ENCODE assay signal across 8 cellular contexts in genomic region chr7:28180364-28181147, GRCh38. TPM values are rescaled to one million over a fixed set of nuclear protein-coding genes. Genes with fewer than 3 reads are reported as not detected.
DNase-seq lines count a peak whose midpoint lies in the region; ATAC-seq and TF ChIP-seq lines count a peak whose summit lies in the region.

TSS of gene JAZF1 (minus strand) at chr7:28180795.

- H3K27me3 Mint-ChIP-seq in activated CD8-positive, alpha-beta T cell treated with anti-CD3 and anti-CD28 coated beads for 36 hours: peaks cover 7% of the 10 kb centered on the region

- TF ChIP-seq CTCF in activated CD8-positive, alpha-beta T cell treated with anti-CD3 and anti-CD28 coated beads for 36 hours (IDR thresholded peaks at IDR 0.05): no peak
- TF ChIP-seq CTCF in lower leg skin (IDR thresholded peaks at IDR 0.05): no peak

- POLR2A ChIA-PET in activated CD8-positive, alpha-beta T cell treated with anti-CD3 and anti-CD28 coated beads for 36 hours (lab: Charles Lee): interaction anchor here (1.0 kb wide), 2 partner anchors 10 to 13 kb away, joined by 3 to 4 read pairs; no protein-coding TSS in a partner anchor

- H3K36me3 Mint-ChIP-seq in activated CD8-positive, alpha-beta T cell treated with anti-CD3 and anti-CD28 coated beads for 36 hours (ENCODE audit: low read depth): no peaks in the 10 kb centered on the region

- H3K4me1 Mint-ChIP-seq in activated CD8-positive, alpha-beta T cell treated with anti-CD3 and anti-CD28 coated beads for 36 hours (ENCODE audit: low read depth): peaks cover 30% of the 10 kb centered on the region

- peak; percentile 12 for ATAC-seq in GM19452 (IDR thresholded peaks at IDR 0.05; ENCODE audit: unreplicated experiment)
- ATAC-seq in activated CD8-positive, alpha-beta T cell treated with anti-CD3 and anti-CD28 coated beads for 36 hours: peak; percentile 55
- no peak for ATAC-seq in HG02840 (IDR thresholded peaks at IDR 0.05; ENCODE audit: low FRiP score, unreplicated experiment)
- ATAC-seq in GM21825 (IDR thresholded peaks at IDR 0.05; ENCODE audit: unreplicated experiment): no peak

- no peaks in the 10 kb centered on the region for H3K9me3 Mint-ChIP-seq in activated CD8-positive, alpha-beta T cell treated with anti-CD3 and anti-CD28 coated beads for 36 hours

- peak within 1 kb of the TSS; percentile 77 for H3K4me3 Mint-ChIP-seq in activated CD8-positive, alpha-beta T cell treated with anti-CD3 and anti-CD28 coated beads for 36 hours

- H3K9me3 ChIP-seq in ectodermal cell (ENCODE audit: control insufficient read depth, low read length): no peaks in the 10 kb centered on the region

- CTCF ChIA-PET in activated CD8-positive, alpha-beta T cell treated with anti-CD3 and anti-CD28 coated beads for 36 hours (lab: Charles Lee): no interaction called here

- H3K27me3 ChIP-seq in ectodermal cell (ENCODE audit: control insufficient read depth, insufficient read depth, low read length, poor library complexity, severe bottlenecking): peaks cover 35% of the 10 kb centered on the region

- peak within 1 kb of the TSS; percentile 84 for H3K27ac Mint-ChIP-seq in activated CD8-positive, alpha-beta T cell treated with anti-CD3 and anti-CD28 coated beads for 36 hours

- H3K4me3 ChIP-seq in ectodermal cell (ENCODE audit: insufficient read depth, low read depth, low read length) (peak within 1 kb of the TSS; percentile 56), lower leg skin (ENCODE audit: low read depth, poor library complexity, severe bottlenecking) (peak within 1 kb of the TSS; percentile 86)

- DNase-seq in NCI-H345 treated with DMSO at 0.1 percent for 48 hours (lab: John Stamatoyannopoulos, UW; ENCODE audit: unreplicated experiment) (peak; percentile 20), lower leg skin (ENCODE audit: low spot score in 2 of 2) (peak; percentile 45 to 91)
- DNase-seq in activated CD8-positive, alpha-beta T cell treated with anti-CD3 and anti-CD28 coated beads for 36 hours: peak; percentile 63
- peak; percentile 54 for DNase-seq in stimulated activated CD4-positive, alpha-beta T cell treated with anti-CD3 and anti-CD28 coated beads, Interleukin-4, amount 100 ng/mL, for 24 hours

- 1% methylated on average over 62 to 64 of the region's 64 CpGs for WGBS in ectodermal cell, 2 experiments
- 1 to 2% methylated on average over 40 to 41 of the region's 64 CpGs for WGBS in lower leg skin, 2 donors

- intact Hi-C loops in activated CD8-positive, alpha-beta T cell treated with anti-CD3 and anti-CD28 coated beads for 36 hours (cut with micrococcal nuclease): no loop called here
- intact Hi-C loops in lower leg skin (cut with DNase I; ENCODE audit: low total_unique reads): no loop called here

- H3K4me1 ChIP-seq in ectodermal cell (ENCODE audit: control insufficient read depth, insufficient read depth, low read length): peaks cover 3% of the 10 kb centered on the region

- no peak within 1 kb of the TSS for H3K27ac ChIP-seq in ectodermal cell (ENCODE audit: insufficient read depth, low read depth, low read length, poor library complexity, severe bottlenecking)

- no peak for TF ChIP-seq POLR2A in lower leg skin (IDR thresholded peaks at IDR 0.05)

- no peaks in the 10 kb centered on the region for H3K36me3 ChIP-seq in ectodermal cell (ENCODE audit: control insufficient read depth, insufficient read depth, low read length)

RNA-seq across cellular contexts. Expression of gene JAZF1, which starts in this region (rescaled TPM):
- total RNA-seq in activated CD8-positive, alpha-beta T cell treated with anti-CD3 and anti-CD28 coated beads for 36 hours: 1 to 10 TPM; 3.3 to 4.0 TPM
- 4.6 TPM for polyA plus RNA-seq in ectodermal cell (2013, experiment 1 of 4)
- polyA plus RNA-seq in ectodermal cell (2013, experiment 2 of 4): 3.7 TPM
- polyA plus RNA-seq in ectodermal cell (2013, experiment 3 of 4): 3.5 TPM
- polyA plus RNA-seq in ectodermal cell (2013, experiment 4 of 4): 3.2 TPM
- 1 to 10 TPM; 4.7 to 8.1 (median 5.7) TPM for total RNA-seq in lower leg skin

Comparison
In these comparisons a context has a peak if more than half of its experiments do, and no peak if none do; other contexts are left out.
1. ATAC-seq: peak in GM19452 (single experiment) and activated CD8-positive, alpha-beta T cell treated with anti-CD3 and anti-CD28 coated beads for 36 hours (single experiment); none in HG02840 (single experiment) and GM21825 (single experiment).
2. Peak in every context shown above with its lines, with median percentiles within 50 percentile points of each other: DNase-seq.